ENCODE assay signal across 31 cellular contexts in genomic region chr1:204616683-204617082, GRCh38.
"Had no signal": no experiment of that assay in that cellular context is flagged by ENCODE, and none has a peak within 500 bp of the region (broad histone marks: within the 10 kb centered on the region; RNA-seq: fewer than 3 reads in every experiment).

No MANE protein-coding gene starts in this region.

- H3K4me3 ChIP-seq: Peyer's patch had no signal

- ATAC-seq: activated naive CD8-positive, alpha-beta T cell treated with anti-CD3 and anti-CD28 coated beads, Interleukin-2, amount 50 U/mL, for 24 hours; activated T-cell treated with anti-CD3 and anti-CD28 coated beads, Interleukin-2, amount 50 U/mL, for 4 hours; PC-3; Right ventricle myocardium inferior; SK-N-SH treated with all-trans-retinoic acid at 6 μM for 48 hours; T-cell had no signal

- H3K36me3 ChIP-seq: brain microvascular endothelial cell, Peyer's patch had no signal

- DNase-seq: activated CD4-positive, alpha-beta memory T cell treated with anti-CD3 and anti-CD28 coated beads for 36 hours; activated CD4-positive, alpha-beta T cell treated with anti-CD3 and anti-CD28 coated beads, Interleukin-2, amount 50 U/mL, for 1 hour; activated CD8-positive, alpha-beta memory T cell treated with anti-CD3 and anti-CD28 coated beads, Interleukin-2, amount 50 U/mL, for 4 hours; activated effector memory CD4-positive, alpha-beta T cell treated with Interleukin-2 at 50 U/mL for 16 hours; activated naive CD4-positive, alpha-beta T cell treated with anti-CD3 and anti-CD28 coated beads, Interleukin-2, amount 10 ng/mL, durations not matched to agents 7 days and 5 days; activated naive CD8-positive, alpha-beta T cell treated with anti-CD3 and anti-CD28 coated beads, Interleukin-2, amount 50 U/mL, for 24 hours; activated T-cell treated with anti-CD3 and anti-CD28 coated beads for 4 hours; activated T-cell treated with anti-CD3 and anti-CD28 coated beads, Interleukin-2, amount 50 U/mL, for 4 hours; brain microvascular endothelial cell; central memory CD4-positive, alpha-beta T cell; NCI-H1092 treated with DMSO at 0.1 percent for 48 hours; NCI-H1417; NCI-H146; NCI-H187; NCI-H2029 treated with DMSO at 0.1 percent for 48 hours; NCI-H2107; NCI-H2171; NCI-H510A; NCI-H526; NCI-H748 treated with DMSO at 0.1 percent for 48 hours; NK-92 treated with Interleukin-12 subunit alpha and Interleukin-12 subunit beta, amount 100 ng/mL, for 24 hours; PC-3; Peyer's patch; SIG-M5; T-cell; T-helper 2 cell; T-helper 9 cell had no signal

- H3K9me3 ChIP-seq: Peyer's patch had no signal

- H3K27me3 ChIP-seq: brain microvascular endothelial cell, Peyer's patch had no signal

- H3K4me1 ChIP-seq: Peyer's patch had no signal

- H3K27ac ChIP-seq: brain microvascular endothelial cell, Peyer's patch, RWPE1, VCaP had no signal
